8 cellular contexts compared by ENCODE assay signal in the genomic region with DNA sequence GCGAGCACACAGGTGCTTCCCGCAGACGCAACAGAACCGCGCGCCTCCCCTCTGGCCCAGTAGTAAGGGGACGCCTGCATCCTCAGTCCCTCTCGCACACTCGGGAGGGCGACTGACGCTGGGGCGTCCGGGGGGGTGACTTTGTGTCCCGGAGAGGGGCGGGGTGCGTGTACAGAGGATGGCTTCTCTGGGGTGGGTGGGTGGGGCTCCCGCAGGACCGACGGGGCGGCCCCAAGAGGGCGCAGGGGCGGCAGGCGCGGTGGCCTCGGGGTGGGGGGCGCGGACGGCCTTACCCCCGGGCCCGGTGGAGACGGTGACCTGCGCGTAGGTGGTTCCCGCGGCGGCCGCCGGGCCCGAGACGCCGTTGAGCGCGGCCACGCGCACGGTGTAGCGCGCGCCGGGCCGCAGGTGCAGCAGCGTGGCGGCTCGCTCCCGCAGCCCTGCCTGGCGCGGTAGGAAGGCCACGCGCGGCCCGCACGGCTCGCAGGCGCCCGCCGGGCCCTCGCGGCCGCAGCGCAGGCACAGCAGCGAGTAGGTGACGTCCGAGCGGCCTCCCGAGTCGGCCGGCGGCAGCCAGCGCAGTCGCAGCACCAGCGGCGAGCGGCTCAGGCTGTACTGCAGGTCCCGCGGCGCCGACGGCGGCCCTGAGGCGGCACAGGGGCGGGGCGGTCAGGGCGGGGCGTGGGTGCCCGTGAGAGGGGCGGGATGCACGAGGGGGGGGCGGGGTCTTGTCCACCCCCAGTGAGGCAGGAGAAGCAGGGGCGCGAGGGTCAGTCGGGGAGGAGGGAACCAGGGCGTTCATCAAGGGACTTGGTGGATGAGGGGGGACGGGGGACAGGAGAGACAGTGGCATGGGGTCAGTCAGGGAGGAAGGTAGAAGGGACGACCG. TPM values are rescaled to one million over a fixed set of nuclear protein-coding genes. Genes with fewer than 3 reads are reported as not detected.
DNase-seq lines count a peak whose midpoint lies in the region; ATAC-seq and TF ChIP-seq lines count a peak whose summit lies in the region.

No MANE protein-coding gene starts in this region.

- TF ChIP-seq EP300 in SK-N-SH (IDR thresholded peaks at IDR 0.05; ENCODE audit: borderline replicate concordance in 1 of 2, low read depth in 1 of 2, low read length in 1 of 2): no peak

- no peak for TF ChIP-seq RAD21 in SK-N-SH (IDR thresholded peaks at IDR 0.05; ENCODE audit: low read length)

- no peaks in the 10 kb centered on the region for H3K9me3 Mint-ChIP-seq in endodermal cell
- H3K9me3 Mint-ChIP-seq in natural killer cell treated with Interleukin-12 subunit alpha and Interleukin-12 subunit beta and Interleukin-15 and Interleukin-18, amount 100 ng/mL, for 72 hours: no peaks in the 10 kb centered on the region

- H3K36me3 ChIP-seq in SK-N-SH (replicated peaks in 1 of 2; ENCODE audit: control insufficient read depth in 1 of 2, insufficient read depth in 2 of 2, low read length in 1 of 2) (no peaks in the 10 kb centered on the region), endodermal cell (ENCODE audit: control insufficient read depth, insufficient read depth, low read length) (no peaks in the 10 kb centered on the region)

- H4K20me1 ChIP-seq in SK-N-SH (ENCODE audit: insufficient read depth): no peaks in the 10 kb centered on the region

- CTCF ChIA-PET in SK-N-SH (lab: Yijun Ruan, JAX): no interaction called here

- H3K4me2 ChIP-seq in SK-N-SH: no peak overlapping the region

- TF ChIP-seq CTCF in C4-2B (conservative IDR thresholded peaks at IDR 0.05) (no peak), GM13977 (IDR thresholded peaks at IDR 0.05; ENCODE audit: extremely low read depth, insufficient read depth, missing control alignments) (no peak), SK-N-SH (IDR thresholded peaks at IDR 0.05) (no peak), endodermal cell (conservative IDR thresholded peaks at IDR 0.05) (no peak)

- peak overlapping the region in 1 of 2 experiments; percentile 46; a peak in 2 of 4 replicates for H3K4me3 ChIP-seq in SK-N-SH (ENCODE audit: low read depth in 2 of 2, low read length in 1 of 2)
- H3K4me3 ChIP-seq in endodermal cell (ENCODE audit: low read length): no peak overlapping the region

- in situ Hi-C loops in GM13977 (cut with MboI; ENCODE audit: low pct_unique_long_range_greater_than_20kb, low sequenced_read_pairs, unreplicated experiment): no loop called here

- H3K36me3 Mint-ChIP-seq in endodermal cell (ENCODE audit: low read depth): no peaks in the 10 kb centered on the region
- no peaks in the 10 kb centered on the region for H3K36me3 Mint-ChIP-seq in natural killer cell treated with Interleukin-12 subunit alpha and Interleukin-12 subunit beta and Interleukin-15 and Interleukin-18, amount 100 ng/mL, for 72 hours

- DNase-seq in GM13977 (ENCODE audit: low spot score): peak; percentile 84
- DNase-seq in SK-N-SH: peak; percentile 91
- DNase-seq in endodermal cell: peak; percentile 83
- DNase-seq in natural killer cell treated with Interleukin-12 subunit alpha and Interleukin-12 subunit beta and Interleukin-15 and Interleukin-18, amount 100 ng/mL, for 72 hours (ENCODE audit: low spot score): no peak
- no peak for DNase-seq in NOMO-1 (lab: John Stamatoyannopoulos, UW; ENCODE audit: unreplicated experiment in 2 of 2)
- no peak for DNase-seq in NCI-H128 (lab: John Stamatoyannopoulos, UW; ENCODE audit: unreplicated experiment)
- no peak for DNase-seq in OCI-M1 (lab: John Stamatoyannopoulos, UW)

- H3K27me3 Mint-ChIP-seq in endodermal cell (ENCODE audit: insufficient read depth): peaks cover 40% of the 10 kb centered on the region
- peaks cover 21 to 30% of the 10 kb centered on the region in 2 donors for H3K27me3 Mint-ChIP-seq in natural killer cell treated with Interleukin-12 subunit alpha and Interleukin-12 subunit beta and Interleukin-15 and Interleukin-18, amount 100 ng/mL, for 72 hours

- H2AFZ ChIP-seq in SK-N-SH (ENCODE audit: low read depth): no peak overlapping the region

- H3F3A ChIP-seq in SK-N-SH (replicated peaks; ENCODE audit: insufficient read depth): no peaks in the 10 kb centered on the region

- H3K27ac Mint-ChIP-seq in endodermal cell: no peak overlapping the region
- no peak overlapping the region for H3K27ac Mint-ChIP-seq in natural killer cell treated with Interleukin-12 subunit alpha and Interleukin-12 subunit beta and Interleukin-15 and Interleukin-18, amount 100 ng/mL, for 72 hours

- H3K4me1 ChIP-seq in SK-N-SH (ENCODE audit: control insufficient read depth in 1 of 2, insufficient read depth in 2 of 2, low read depth in 1 of 2, low read length in 1 of 2) (no peaks in the 10 kb centered on the region; a peak in 1 of 4 replicates), endodermal cell (ENCODE audit: control insufficient read depth, insufficient read depth, low read length) (no peaks in the 10 kb centered on the region)

- peak overlapping the region; percentile 48 for H3K4me3 Mint-ChIP-seq in endodermal cell
- peak overlapping the region; percentile 45 for H3K4me3 Mint-ChIP-seq in natural killer cell treated with Interleukin-12 subunit alpha and Interleukin-12 subunit beta and Interleukin-15 and Interleukin-18, amount 100 ng/mL, for 72 hours

- H3K79me2 ChIP-seq in SK-N-SH (ENCODE audit: insufficient read depth): no peaks in the 10 kb centered on the region

- no peaks in the 10 kb centered on the region for H3K9me2 ChIP-seq in SK-N-SH

- H3K9ac ChIP-seq in SK-N-SH: no peak overlapping the region
- no peak overlapping the region for H3K9ac ChIP-seq in endodermal cell (ENCODE audit: extremely low read depth, low read length, poor library complexity, severe bottlenecking)

- H3K27ac ChIP-seq in C4-2B (peak overlapping the region; percentile 33; the same call in 1 of the 2 replicates), SK-N-SH (ENCODE audit: low read depth in 2 of 2, low read length in 1 of 2) (no peak overlapping the region), endodermal cell (ENCODE audit: low read depth, low read length) (no peak overlapping the region)

- ATAC-seq in natural killer cell treated with Interleukin-12 subunit alpha and Interleukin-12 subunit beta and Interleukin-15 and Interleukin-18, amount 100 ng/mL, for 72 hours: peak; percentile 55 to 73

- no peaks in the 10 kb centered on the region for H3K9me3 ChIP-seq in SK-N-SH
- no peaks in the 10 kb centered on the region for H3K9me3 ChIP-seq in endodermal cell (ENCODE audit: control insufficient read depth, low read length)

- peaks cover 22% of the 10 kb centered on the region for H3K27me3 ChIP-seq in SK-N-SH (ENCODE audit: insufficient read depth)
- H3K27me3 ChIP-seq in endodermal cell (ENCODE audit: control insufficient read depth, insufficient read depth, low read length, poor library complexity, severe bottlenecking): peaks cover 97% of the 10 kb centered on the region

- POLR2A ChIA-PET in SK-N-SH (lab: Yijun Ruan, JAX): no interaction called here

- WGBS in SK-N-SH (ENCODE audit: low lambda C conversion rate): 32% methylated on average over 16 of the region's 105 CpGs
- 3 to 6% methylated on average over 14 to 104 of the region's 105 CpGs for whole genome bisulfite sequencing in endodermal cell (ENCODE audit: insufficient coverage in 1 of 2, insufficient read length in 1 of 2), 2 experiments

- peaks cover 2% of the 10 kb centered on the region for H3K4me1 Mint-ChIP-seq in endodermal cell
- peaks cover 4 to 5% of the 10 kb centered on the region in 2 donors for H3K4me1 Mint-ChIP-seq in natural killer cell treated with Interleukin-12 subunit alpha and Interleukin-12 subunit beta and Interleukin-15 and Interleukin-18, amount 100 ng/mL, for 72 hours (ENCODE audit: low read depth in 2 of 2)

TF ChIP-seq in SK-N-SH, 30 proteins besides CTCF, POLR2A, EP300 and RAD21:
- TF ChIP-seq NRF1 (IDR thresholded peaks at IDR 0.05; ENCODE audit: low read depth, low read length): peak; percentile 44
- TF ChIP-seq JUND (IDR thresholded peaks at IDR 0.05): no peak

RNA-seq across cellular contexts. Expression of a gene that starts 12.1 kb away (rescaled TPM):
- 0.05 and 0.06 TPM in 2 replicates for polyA plus RNA-seq in SK-N-SH (2012; rRNA removed)
- 0.05 and 0.14 TPM in 2 replicates for polyA plus RNA-seq in SK-N-SH (2012; cell fraction: cytosol; rRNA removed)
- 0.14 and 0.36 TPM in 2 replicates for polyA plus RNA-seq in SK-N-SH (2012; cell fraction: nucleus; rRNA removed)
- under 1 TPM in 1 of 2 donors, not detected in 1; 0.42 TPM for total RNA-seq in endodermal cell
- polyA plus RNA-seq in endodermal cell (2013, experiment 1 of 2): 0.57 TPM
- polyA plus RNA-seq in endodermal cell (2013, experiment 2 of 2): 0.54 TPM
- not detected for total RNA-seq in natural killer cell treated with Interleukin-12 subunit alpha and Interleukin-12 subunit beta and Interleukin-15 and Interleukin-18, amount 100 ng/mL, for 72 hours

RNA-seq across cellular contexts. Expression of a gene that starts 40.8 kb away (rescaled TPM):
- 2.7 and 3.7 TPM in 2 replicates for polyA plus RNA-seq in SK-N-SH (2012; rRNA removed)
- polyA plus RNA-seq in SK-N-SH (2012; cell fraction: cytosol; rRNA removed): 2.4 and 4.7 TPM in 2 replicates
- 1.4 and 2.4 TPM in 2 replicates for polyA plus RNA-seq in SK-N-SH (2012; cell fraction: nucleus; rRNA removed)
- total RNA-seq in endodermal cell: 1 to 10 TPM; 7.0 to 9.6 TPM
- 5.9 TPM for polyA plus RNA-seq in endodermal cell (2013, experiment 1 of 2)
- polyA plus RNA-seq in endodermal cell (2013, experiment 2 of 2): 5.0 TPM
- 1 to 10 TPM; 2.8 to 9.0 TPM for total RNA-seq in natural killer cell treated with Interleukin-12 subunit alpha and Interleukin-12 subunit beta and Interleukin-15 and Interleukin-18, amount 100 ng/mL, for 72 hours

RNA-seq across cellular contexts. Expression of a gene that starts 54.8 kb away (rescaled TPM):
- 63.2 and 75.3 TPM in 2 replicates for polyA plus RNA-seq in SK-N-SH (2012; rRNA removed)
- 49.7 and 58.1 TPM in 2 replicates for polyA plus RNA-seq in SK-N-SH (2012; cell fraction: cytosol; rRNA removed)
- polyA plus RNA-seq in SK-N-SH (2012; cell fraction: nucleus; rRNA removed): 68.5 and 98.0 TPM in 2 replicates
- total RNA-seq in endodermal cell: 10 to 100 TPM; 57.3 to 60.8 TPM
- 44.1 TPM for polyA plus RNA-seq in endodermal cell (2013, experiment 1 of 2)
- polyA plus RNA-seq in endodermal cell (2013, experiment 2 of 2): 40.7 TPM
- 10 to 100 TPM; 29.2 to 33.3 TPM for total RNA-seq in natural killer cell treated with Interleukin-12 subunit alpha and Interleukin-12 subunit beta and Interleukin-15 and Interleukin-18, amount 100 ng/mL, for 72 hours

RNA-seq across cellular contexts. Expression of a gene that starts 55.2 kb away (rescaled TPM):
- polyA plus RNA-seq in SK-N-SH (2012; rRNA removed): 34.2 and 46.1 TPM in 2 replicates
- polyA plus RNA-seq in SK-N-SH (2012; cell fraction: cytosol; rRNA removed): 35.5 and 41.0 TPM in 2 replicates
- polyA plus RNA-seq in SK-N-SH (2012; cell fraction: nucleus; rRNA removed): 17.7 and 26.1 TPM in 2 replicates
- total RNA-seq in endodermal cell: 10 to 100 TPM; 21.0 to 21.1 TPM
- polyA plus RNA-seq in endodermal cell (2013, experiment 1 of 2): 18.1 TPM
- polyA plus RNA-seq in endodermal cell (2013, experiment 2 of 2): 17.8 TPM
- total RNA-seq in natural killer cell treated with Interleukin-12 subunit alpha and Interleukin-12 subunit beta and Interleukin-15 and Interleukin-18, amount 100 ng/mL, for 72 hours: 10 to 100 TPM; 72.0 to 82.9 TPM

Comparison
In these comparisons a context has a peak if more than half of its experiments do, and no peak if none do; other contexts are left out.
1. DNase-seq: peak in GM13977 (single experiment), SK-N-SH (single experiment) and endodermal cell (single experiment); none in natural killer cell treated with Interleukin-12 subunit alpha and Interleukin-12 subunit beta and Interleukin-15 and Interleukin-18, amount 100 ng/mL, for 72 hours (single experiment), NOMO-1 (0 of 2), NCI-H128 (single experiment) and OCI-M1 (single experiment).